In the genomic region with DNA sequence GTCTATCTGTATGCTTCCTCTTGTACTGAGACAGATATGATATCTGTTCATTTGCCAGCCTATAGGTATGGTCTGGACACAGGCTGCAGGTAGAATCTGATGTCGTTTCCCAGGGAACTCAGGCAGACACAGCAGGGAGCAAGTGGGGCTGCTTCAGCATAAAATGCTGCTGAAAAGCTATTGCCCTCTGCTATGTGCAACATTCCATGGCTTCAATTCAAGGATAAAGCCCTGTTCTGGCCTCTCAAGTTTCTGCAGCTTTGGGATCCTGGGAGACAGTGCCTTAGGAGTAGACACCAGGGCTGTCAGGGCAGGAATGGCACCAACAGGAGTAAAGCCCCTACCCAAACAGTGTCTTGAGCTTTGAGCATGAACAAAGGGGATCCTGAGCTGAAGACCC, we compare ENCODE assay signal across 1 cellular context.
TF ChIP-seq lines count a peak whose summit lies in the region.

No MANE protein-coding gene starts in this region.

TF ChIP-seq in IMR-90, 13 proteins besides CTCF, POLR2A, EP300 and RAD21:
- no peak for TF ChIP-seq ELK1 (IDR thresholded peaks at IDR 0.05; ENCODE audit: borderline replicate concordance, low read depth, low read length)
- no peak for TF ChIP-seq MXI1 (IDR thresholded peaks at IDR 0.05; ENCODE audit: borderline replicate concordance, low read depth, low read length)
- TF ChIP-seq NFE2L2 (IDR thresholded peaks at IDR 0.05; ENCODE audit: low read depth, low read length) = no peak
- no peak for TF ChIP-seq FOS (IDR thresholded peaks at IDR 0.05; ENCODE audit: low read depth, low read length)
- TF ChIP-seq CHD1 (IDR thresholded peaks at IDR 0.05; ENCODE audit: low read depth, low read length) = no peak
- TF ChIP-seq MAFK (IDR thresholded peaks at IDR 0.05; ENCODE audit: low read depth, low read length) = no peak
- TF ChIP-seq, protein P1, sequence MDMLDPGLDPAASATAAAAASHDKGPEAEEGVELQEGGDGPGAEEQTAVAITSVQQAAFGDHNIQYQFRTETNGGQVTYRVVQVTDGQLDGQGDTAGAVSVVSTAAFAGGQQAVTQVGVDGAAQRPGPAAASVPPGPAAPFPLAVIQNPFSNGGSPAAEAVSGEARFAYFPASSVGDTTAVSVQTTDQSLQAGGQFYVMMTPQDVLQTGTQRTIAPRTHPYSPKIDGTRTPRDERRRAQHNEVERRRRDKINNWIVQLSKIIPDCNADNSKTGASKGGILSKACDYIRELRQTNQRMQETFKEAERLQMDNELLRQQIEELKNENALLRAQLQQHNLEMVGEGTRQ (IDR thresholded peaks at IDR 0.05; ENCODE audit: low read depth, low read length) = no peak
- no peak for TF ChIP-seq RFX5 (IDR thresholded peaks at IDR 0.05; ENCODE audit: low read depth, low read length)
- no peak for TF ChIP-seq RCOR1 (IDR thresholded peaks at IDR 0.05; ENCODE audit: insufficient replicate concordance, low read length)
- no peak for TF ChIP-seq BHLHE40 (IDR thresholded peaks at IDR 0.05; ENCODE audit: low read depth, low read length)
- no peak for TF ChIP-seq MAZ (IDR thresholded peaks at IDR 0.05; ENCODE audit: borderline replicate concordance, low read depth, low read length)
- no peak for TF ChIP-seq CEBPB (IDR thresholded peaks at IDR 0.05; ENCODE audit: low read depth, low read length)
- TF ChIP-seq SMC3 (IDR thresholded peaks at IDR 0.05; ENCODE audit: low read depth, low read length) = no peak
